9 cellular contexts compared by ENCODE assay signal in the genomic region with DNA sequence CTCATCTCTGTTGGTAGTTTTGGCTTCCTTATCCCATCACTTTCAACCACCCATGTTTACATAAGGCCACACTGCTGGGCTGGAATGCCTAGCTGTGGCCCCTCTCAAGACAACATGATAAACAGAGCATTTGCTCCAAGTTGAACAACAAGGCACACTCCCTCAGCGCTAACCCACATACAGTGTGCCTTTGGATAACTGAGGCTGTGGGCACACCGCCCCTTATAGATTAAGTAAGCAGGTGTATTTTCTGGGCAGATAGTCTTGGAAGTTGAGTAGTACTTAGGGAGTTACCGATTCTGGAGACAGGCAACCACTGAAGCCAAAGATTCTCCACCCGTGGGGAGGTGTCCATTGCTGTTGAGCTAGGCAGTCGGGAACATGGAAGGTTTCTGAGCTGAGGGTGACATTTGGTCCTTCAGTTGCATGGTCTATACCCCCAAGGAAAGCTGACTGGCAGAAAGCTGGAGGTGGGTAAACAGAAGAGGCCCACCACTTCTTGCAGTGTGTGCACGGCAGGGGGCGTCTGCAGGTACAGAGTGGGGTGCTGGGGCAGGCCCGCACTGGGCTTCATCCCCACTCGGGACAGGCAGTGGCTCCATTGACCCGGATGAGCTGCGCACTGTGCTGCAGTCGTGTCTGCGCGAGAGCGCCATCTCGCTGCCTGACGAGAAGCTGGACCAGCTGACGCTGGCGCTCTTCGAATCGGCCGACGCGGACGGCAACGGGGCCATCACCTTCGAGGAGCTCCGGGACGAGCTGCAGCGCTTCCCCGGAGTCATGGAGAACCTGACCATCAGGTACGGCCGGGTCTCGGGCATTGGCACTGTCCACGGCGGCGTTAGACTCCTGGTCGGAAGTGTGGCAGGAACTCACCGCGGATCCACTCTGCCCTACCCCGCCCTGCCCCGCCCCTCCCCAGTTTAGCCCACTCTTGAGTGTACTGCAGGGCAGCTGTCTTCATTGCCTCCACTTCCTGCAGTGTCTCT. TPM values are rescaled to one million over a fixed set of nuclear protein-coding genes. Genes with fewer than 3 reads are reported as not detected.
DNase-seq lines count a peak whose midpoint lies in the region; FAIRE-seq and TF ChIP-seq lines count a peak whose summit lies in the region.
"Had no signal": no experiment of that assay in that cellular context is flagged by ENCODE, and none has a peak within 500 bp of the region (broad histone marks: within the 10 kb centered on the region; RNA-seq: fewer than 3 reads in every experiment).

No MANE protein-coding gene starts in this region.

- no peaks in the 10 kb centered on the region for H3K9me3 ChIP-seq in keratinocyte (ENCODE audit: control insufficient read depth, low read depth, low read length)

- no peak overlapping the region for H3K27ac ChIP-seq in keratinocyte (ENCODE audit: control insufficient read depth, insufficient read depth, low read length)

- no peaks in the 10 kb centered on the region for H3K79me2 ChIP-seq in keratinocyte (ENCODE audit: control insufficient read depth, insufficient read depth, low read length)

- FAIRE-seq in bronchial epithelial cell (lab: Jason Lieb, UNC), result no peak
- peak; percentile 72 for FAIRE-seq in keratinocyte (lab: Jason Lieb, UNC)
- FAIRE-seq: G401.6 had no signal

- H4K20me1 ChIP-seq in keratinocyte (ENCODE audit: control insufficient read depth, extremely low read depth, insufficient read depth, low read length), result no peaks in the 10 kb centered on the region

- peaks cover 28% of the 10 kb centered on the region for H3K4me1 ChIP-seq in keratinocyte (ENCODE audit: control insufficient read depth, extremely low read depth, insufficient read depth, low read length)

- H3K36me3 ChIP-seq in bronchial epithelial cell (ENCODE audit: control insufficient read depth, insufficient read depth, low read length), result no peaks in the 10 kb centered on the region
- no peaks in the 10 kb centered on the region for H3K36me3 ChIP-seq in keratinocyte (ENCODE audit: control insufficient read depth in 2 of 2, extremely low read depth in 1 of 2, insufficient read depth in 2 of 2, low read length in 2 of 2)

- no peaks in the 10 kb centered on the region for H3K9me1 ChIP-seq in keratinocyte (ENCODE audit: control insufficient read depth, extremely low read depth, insufficient read depth, low read length)

- peak; percentile 68 for DNase-seq in NCI-H82 (lab: John Stamatoyannopoulos, UW)
- no peak for DNase-seq in NCI-H82 treated with DMSO at 0.1 percent for 48 hours (lab: John Stamatoyannopoulos, UW; ENCODE audit: unreplicated experiment)
- peak; percentile 37 for DNase-seq in SK-N-DZ (ENCODE audit: low spot score)
- peak; percentile 40 for DNase-seq in bronchial epithelial cell (ENCODE audit: low read depth)
- no peak for DNase-seq in keratinocyte (ENCODE audit: low read depth, low spot score)
- DNase-seq in stimulated activated CD4-positive, alpha-beta T cell treated with anti-CD3 and anti-CD28 coated beads, Interleukin-4, amount 100 ng/mL, for 1 hour, result peak; percentile 35
- DNase-seq in SKM-1 treated with dmso at 0.1 percent for 144 hours (lab: John Stamatoyannopoulos, UW; ENCODE audit: unreplicated experiment), result no peak
- no peak for DNase-seq in C1 segment of cervical spinal cord (lab: John Stamatoyannopoulos, UW)

- TF ChIP-seq CTCF in bronchial epithelial cell (IDR thresholded peaks at IDR 0.05; ENCODE audit: insufficient read depth, low read length, severe bottlenecking) (peak; percentile 81), keratinocyte (optimal IDR thresholded peaks at IDR 0.05 in 1 of 3, IDR thresholded peaks at IDR 0.05 in 1 of 3, conservative IDR thresholded peaks at IDR 0.05 in 1 of 3; ENCODE audit: extremely low read depth in 1 of 3, insufficient read depth in 2 of 3, low read length in 3 of 3) (peak; percentile 63 to 93 (median 90))

- dilution Hi-C loops in keratinocyte (cut with MboI; ENCODE audit: extremely low pct_ligation_motif_present, low sequenced_read_pairs), result no loop called here

- H3K27me3 ChIP-seq in bronchial epithelial cell (ENCODE audit: control insufficient read depth, insufficient read depth, low read length), result no peaks in the 10 kb centered on the region
- H3K27me3 ChIP-seq in keratinocyte (ENCODE audit: control insufficient read depth, extremely low read depth, insufficient read depth, low read length), result no peaks in the 10 kb centered on the region

- H3K4me3 ChIP-seq in bronchial epithelial cell (ENCODE audit: low read depth, low read length), result peak overlapping the region; percentile 5
- H3K4me3 ChIP-seq in keratinocyte (ENCODE audit: control insufficient read depth in 2 of 3, extremely low read depth in 1 of 3, insufficient read depth in 2 of 3, low read depth in 1 of 3, low read length in 3 of 3), result peak overlapping the region; percentile 18 to 48 (median 32)

- peak overlapping the region; percentile 85 for H2AFZ ChIP-seq in keratinocyte (ENCODE audit: control insufficient read depth, low read length)

- peak overlapping the region; percentile 82 for H3K4me2 ChIP-seq in keratinocyte (ENCODE audit: control insufficient read depth, extremely low read depth, insufficient read depth, low read depth, low read length)

- H3K9ac ChIP-seq in keratinocyte (ENCODE audit: control insufficient read depth, extremely low read depth, insufficient read depth, low read length), result peak overlapping the region; percentile 31

RNA-seq across cellular contexts. Expression of gene NOX5, which starts 16.8 kb away (rescaled TPM):
- 0.06 TPM in 1 of 2 replicates, not detected in the other for polyA plus RNA-seq in SK-N-DZ (2014; cell fraction: cytosol; rRNA removed)
- polyA plus RNA-seq in SK-N-DZ (2014; cell fraction: nucleus; rRNA removed), result not detected in 2 replicates
- total RNA-seq in bronchial epithelial cell, result under 0.01 TPM in 1 of 2 replicates, not detected in the other
- polyA plus RNA-seq in keratinocyte, result 0.09 to 0.18 TPM (median 0.16 TPM) in 3 replicates
- 0.16 TPM for polyA plus RNA-seq in keratinocyte (2011; ENCODE audit: low read depth)
- polyA plus RNA-seq in keratinocyte (2011; cell fraction: cytosol; rRNA removed), result 0.02 and 0.05 TPM in 2 replicates
- polyA plus RNA-seq in keratinocyte (2011; cell fraction: nucleus; rRNA removed), result 0.55 and 0.71 TPM in 2 replicates
- polyA plus RNA-seq in keratinocyte (2012; ENCODE audit: low replicate concordance), result 0.14 TPM in 2 replicates
- 0.03 to 0.49 TPM (median 0.19 TPM) in 3 replicates for polyA minus RNA-seq in keratinocyte
- not detected for polyA minus RNA-seq in keratinocyte (2011; cell fraction: cytosol; rRNA and poly(A)+ RNA removed)
- polyA minus RNA-seq in keratinocyte (2011; cell fraction: nucleus; rRNA and poly(A)+ RNA removed), result 0.16 and 0.21 TPM in 2 replicates

Comparison
In these comparisons a context has a peak if more than half of its experiments do, and no peak if none do; other contexts are left out.
1. DNase-seq: peak in NCI-H82 (single experiment), SK-N-DZ (single experiment), bronchial epithelial cell (single experiment) and stimulated activated CD4-positive, alpha-beta T cell treated with anti-CD3 and anti-CD28 coated beads, Interleukin-4, amount 100 ng/mL, for 1 hour (single experiment); none in NCI-H82 treated with DMSO at 0.1 percent for 48 hours (single experiment), keratinocyte (single experiment), SKM-1 treated with dmso at 0.1 percent for 144 hours (single experiment) and C1 segment of cervical spinal cord (0 of 14).